In the genomic region with DNA sequence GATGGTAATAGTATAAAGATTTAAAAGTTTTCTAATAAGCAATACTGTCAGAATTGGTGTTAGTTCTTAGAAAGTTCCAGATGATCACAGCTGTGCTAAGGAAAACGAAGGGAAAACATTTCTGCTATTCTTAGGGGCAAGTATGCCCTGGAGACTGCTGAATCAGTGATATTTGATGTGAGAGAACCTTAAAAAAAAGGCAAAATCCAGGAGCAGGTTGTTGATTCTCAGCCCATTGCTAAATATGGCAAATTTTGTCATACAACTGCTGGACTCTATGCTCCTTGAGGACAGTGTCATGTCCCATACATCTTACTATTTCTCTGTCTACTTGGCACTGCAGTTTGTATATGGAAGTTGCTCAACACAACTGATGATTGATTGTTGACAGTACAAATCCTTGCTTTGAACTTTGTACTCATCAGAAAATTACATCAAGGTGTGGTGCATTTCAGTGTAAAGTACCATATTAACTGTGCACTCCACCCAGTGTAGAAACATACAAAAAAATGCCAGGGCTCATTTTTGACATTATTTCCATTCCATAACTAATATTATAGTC, we compare ENCODE assay signal across 20 cellular contexts. TPM values are rescaled to one million over a fixed set of nuclear protein-coding genes. Genes with fewer than 3 reads are reported as not detected.
DNase-seq lines count a peak whose midpoint lies in the region; ATAC-seq, FAIRE-seq and TF ChIP-seq lines count a peak whose summit lies in the region.
"Had no signal": no experiment of that assay in that cellular context is flagged by ENCODE, and none has a peak within 500 bp of the region (broad histone marks: within the 10 kb centered on the region; RNA-seq: fewer than 3 reads in every experiment).

No MANE protein-coding gene starts in this region.

- peaks cover 6% of the 10 kb centered on the region for H3K4me1 ChIP-seq in RWPE2 (ENCODE audit: insufficient read depth, poor library complexity, severe bottlenecking)
- no peaks in the 10 kb centered on the region for H3K4me1 ChIP-seq in esophagus (ENCODE audit: control insufficient read depth in 2 of 2, insufficient read depth in 2 of 2, low read length in 1 of 2)
- no peaks in the 10 kb centered on the region for H3K4me1 ChIP-seq in HepG2 (ENCODE audit: insufficient read depth, low read length)
- H3K4me1 ChIP-seq: BE2C, HAP-1 had no signal

- peaks cover 38% of the 10 kb centered on the region for H3K27me3 Mint-ChIP-seq in activated T-helper 17 cell treated with anti-CD3 and anti-CD28 coated beads, Interleukin-2, amount 50 U/mL, for 72 hours

- H3K27ac ChIP-seq in RWPE2 (ENCODE audit: poor library complexity, severe bottlenecking) (peak overlapping the region; percentile 23), esophagus (ENCODE audit: low read depth in 2 of 2, low read length in 1 of 2) (peak overlapping the region; percentile 4 to 75), HepG2 (ENCODE audit: extremely low read length, insufficient read depth, low read length) (no peak overlapping the region)
- H3K27ac ChIP-seq: C4-2B had no signal

- H3K27me3 ChIP-seq in RWPE2 (ENCODE audit: insufficient read depth, poor library complexity, severe bottlenecking): no peaks in the 10 kb centered on the region
- no peaks in the 10 kb centered on the region for H3K27me3 ChIP-seq in esophagus (ENCODE audit: control insufficient read depth in 1 of 2, insufficient read depth in 2 of 2, low read length in 2 of 2)
- no peaks in the 10 kb centered on the region for H3K27me3 ChIP-seq in HepG2 (ENCODE audit: control insufficient read depth in 1 of 2, insufficient read depth in 2 of 2, low read length in 2 of 2)
- H3K27me3 ChIP-seq: BE2C had no signal

- TF ChIP-seq RAD21 in HepG2 (CRISPR knock-in tag; IDR thresholded peaks at IDR 0.05): no peak

- no peaks in the 10 kb centered on the region for H3K4me1 Mint-ChIP-seq in activated T-helper 17 cell treated with anti-CD3 and anti-CD28 coated beads, Interleukin-2, amount 50 U/mL, for 72 hours

- H3K9me3 ChIP-seq in RWPE2 (ENCODE audit: severe bottlenecking) (no peaks in the 10 kb centered on the region), esophagus (ENCODE audit: control insufficient read depth in 2 of 2, insufficient read depth in 1 of 2, low read depth in 1 of 2, low read length in 1 of 2) (no peaks in the 10 kb centered on the region), HepG2 (ENCODE audit: low read length) (no peaks in the 10 kb centered on the region)
- H3K9me3 ChIP-seq: BE2C, HAP-1 had no signal

- H3K9ac ChIP-seq in HepG2 (ENCODE audit: insufficient read depth, low read depth, low read length): no peak overlapping the region

- TF ChIP-seq CTCF in RWPE2 (IDR thresholded peaks at IDR 0.05; ENCODE audit: poor library complexity, severe bottlenecking): no peak
- no peak for TF ChIP-seq CTCF in HepG2 (CRISPR knock-in tag; IDR thresholded peaks at IDR 0.05)

- WGBS in esophagus, 2 donors: 16 to 22% methylated on average over 1 of the region's 1 CpG
- 4% methylated on average over 1 of the region's 1 CpG for WGBS in HepG2 (ENCODE audit: low lambda C conversion rate)

- ATAC-seq in RWPE2 (ENCODE audit: low read depth) (peak; percentile 35; the same call in 1 of the 3 replicates), HepG2 (no peak; the same call in 2 of the 3 replicates)
- no peak for ATAC-seq in activated T-helper 17 cell treated with anti-CD3 and anti-CD28 coated beads, Interleukin-2, amount 50 U/mL, for 72 hours (replicated peaks)
- ATAC-seq: CD8-positive, alpha-beta T cell had no signal

- H3K4me3 ChIP-seq in RWPE2 (ENCODE audit: severe bottlenecking) (no peak overlapping the region), esophagus (ENCODE audit: low read depth in 1 of 2, low read length in 2 of 2) (no peak overlapping the region), HepG2 (replicated peaks in 1 of 3; ENCODE audit: insufficient read depth in 1 of 3, low read depth in 2 of 3, low read length in 3 of 3) (no peak overlapping the region)
- H3K4me3 ChIP-seq: HAP-1 had no signal

- H3K4me3 Mint-ChIP-seq in activated T-helper 17 cell treated with anti-CD3 and anti-CD28 coated beads, Interleukin-2, amount 50 U/mL, for 72 hours: no peak overlapping the region
- H3K4me3 Mint-ChIP-seq: CD8-positive, alpha-beta T cell; HFFc6 had no signal

- no peak overlapping the region for H3K27ac Mint-ChIP-seq in activated T-helper 17 cell treated with anti-CD3 and anti-CD28 coated beads, Interleukin-2, amount 50 U/mL, for 72 hours
- H3K27ac Mint-ChIP-seq: CD8-positive, alpha-beta T cell; HFFc6 had no signal

- H3K79me2 ChIP-seq in HepG2 (ENCODE audit: insufficient read depth, low read length): no peaks in the 10 kb centered on the region

- no peak for TF ChIP-seq POLR2A in HepG2 (IDR thresholded peaks at IDR 0.05; ENCODE audit: insufficient read depth in 1 of 2, low read depth in 2 of 2, low read length in 2 of 2)

- POLR2A ChIA-PET in HepG2 (lab: Yijun Ruan, JAX): no interaction called here

- intact Hi-C loops in HepG2 (cut with micrococcal nuclease; ENCODE audit: unreplicated experiment): no loop called here

- no peak for FAIRE-seq in HepG2 (lab: Jason Lieb, UNC)
- peak; percentile 30 for FAIRE-seq in urothelium cell line (lab: Jason Lieb, UNC)
- FAIRE-seq: D721Med, GM19239, H1, HTR-8/SVneo had no signal

- no peak for TF ChIP-seq EP300 in HepG2 (IDR thresholded peaks at IDR 0.05; ENCODE audit: low read depth in 2 of 2, low read length in 2 of 2)
- TF ChIP-seq EP300 in HepG2 (CRISPR knock-in tag; IDR thresholded peaks at IDR 0.05; ENCODE audit: borderline replicate concordance): no peak

- no TSS peak for BruUV-seq in HepG2 (replicated peaks; lab: Mats Ljungman, UMichigan)

- no peak overlapping the region for H3K4me2 ChIP-seq in HepG2 (ENCODE audit: low read depth, low read length)

- in situ Hi-C loops in HepG2 (cut with HindIII; ENCODE audit: extremely low pct_ligation_motif_present, low pct_unique_long_range_greater_than_20kb): no loop called here

- no peaks in the 10 kb centered on the region for H4K20me1 ChIP-seq in HepG2 (ENCODE audit: insufficient read depth, low read length)

- DNase-seq in RWPE2 (ENCODE audit: low spot score) (no peak), HepG2 (ENCODE audit: low spot score) (peak; percentile 27), urothelium cell line (ENCODE audit: low spot score) (no peak), UCSD-AML1 (lab: John Stamatoyannopoulos, UW; ENCODE audit: unreplicated experiment) (no peak), HCEC 1CT (no peak)
- DNase-seq: BE2C; CD8-positive, alpha-beta T cell; COR-L47; DND-41; GDM1; HFFc6 had no signal

- CTCF ChIA-PET in HepG2 (lab: Yijun Ruan, JAX; ENCODE audit: low intra/inter-chr PET ratio, low total read pairs): no interaction called here

- H3K36me3 ChIP-seq in RWPE2 (ENCODE audit: low read depth): no peaks in the 10 kb centered on the region
- H3K36me3 ChIP-seq in esophagus (ENCODE audit: control insufficient read depth in 2 of 2, insufficient read depth in 2 of 2, low read length in 1 of 2): no peaks in the 10 kb centered on the region
- H3K36me3 ChIP-seq in HepG2 (replicated peaks in 1 of 2; ENCODE audit: control insufficient read depth in 1 of 2, insufficient read depth in 2 of 2, low read length in 2 of 2): no peaks in the 10 kb centered on the region
- H3K36me3 ChIP-seq: BE2C, HAP-1 had no signal

- no peak overlapping the region for H2AFZ ChIP-seq in HepG2 (ENCODE audit: low read length)

- no peaks in the 10 kb centered on the region for H3K36me3 Mint-ChIP-seq in activated T-helper 17 cell treated with anti-CD3 and anti-CD28 coated beads, Interleukin-2, amount 50 U/mL, for 72 hours (ENCODE audit: low read depth)
- H3K36me3 Mint-ChIP-seq: CD8-positive, alpha-beta T cell had no signal

- H3K9me3 Mint-ChIP-seq in activated T-helper 17 cell treated with anti-CD3 and anti-CD28 coated beads, Interleukin-2, amount 50 U/mL, for 72 hours: no peaks in the 10 kb centered on the region
- H3K9me3 Mint-ChIP-seq: HFFc6 had no signal

RNA-seq across cellular contexts. Expression of a gene that starts 10.9 kb away (rescaled TPM):
- 1,000 to 10,000 TPM in 1 of 2 donors, 100 to 1,000 TPM in 1; 659 to 3,090 TPM for polyA plus RNA-seq in esophagus
- total RNA-seq in HepG2 (2016; rRNA removed; fragmentation: Illumina TruSeq; extraction: Trizol): not detected in 2 replicates
- not detected in 2 replicates for total RNA-seq in HepG2 (2016; cell fraction: cytosol; rRNA removed; fragmentation: Illumina TruSeq; extraction: Trizol; ENCODE audit: low read depth)
- not detected in 2 replicates for total RNA-seq in HepG2 (2016; cell fraction: insoluble cytoplasmic fraction; rRNA removed; fragmentation: Illumina TruSeq; extraction: Trizol)
- not detected in 2 replicates for total RNA-seq in HepG2 (2016; cell fraction: membrane; rRNA removed; fragmentation: Illumina TruSeq; extraction: Trizol)
- not detected in 2 replicates for total RNA-seq in HepG2 (2016; cell fraction: nucleus; rRNA removed; fragmentation: Illumina TruSeq; extraction: Trizol)
- not detected in 2 replicates for polyA plus RNA-seq in HepG2 (2011; rRNA removed)
- polyA plus RNA-seq in HepG2 (2011; cell fraction: cytosol; rRNA removed): not detected in 2 replicates
- not detected in 2 replicates for polyA plus RNA-seq in HepG2 (2011; cell fraction: nucleus; rRNA removed)
- polyA plus RNA-seq in HepG2 (2012): not detected in 2 replicates
- polyA plus RNA-seq in HepG2 (2016; cell fraction: cytosol; fragmentation: Illumina TruSeq; extraction: Trizol; ENCODE audit: low read depth): not detected in 2 replicates
- not detected in 2 replicates for polyA plus RNA-seq in HepG2 (2016; cell fraction: insoluble cytoplasmic fraction; fragmentation: Illumina TruSeq; extraction: Trizol; ENCODE audit: low read depth)
- polyA plus RNA-seq in HepG2 (2016; cell fraction: membrane; fragmentation: Illumina TruSeq; extraction: Trizol; ENCODE audit: low read depth): not detected in 2 replicates
- not detected in 2 replicates for polyA plus RNA-seq in HepG2 (2016; cell fraction: nucleus; fragmentation: Illumina TruSeq; extraction: Trizol; ENCODE audit: insufficient read depth, low read depth)
- polyA minus RNA-seq in HepG2 (2011; rRNA and poly(A)+ RNA removed; ENCODE audit: low replicate concordance): not detected in 2 replicates
- polyA minus RNA-seq in HepG2 (2011; cell fraction: cytosol; rRNA and poly(A)+ RNA removed): not detected in 2 replicates
- polyA minus RNA-seq in HepG2 (2011; cell fraction: nucleus; rRNA and poly(A)+ RNA removed): not detected in 2 replicates
- not detected for total RNA-seq in activated T-helper 17 cell treated with anti-CD3 and anti-CD28 coated beads, Interleukin-2, amount 50 U/mL, for 72 hours
- total RNA-seq: CD8-positive, alpha-beta T cell; H1; HFFc6 had no signal
- polyA plus RNA-seq: AG04450, H1 had no signal

RNA-seq across cellular contexts. Expression of a gene that starts 14.6 kb away (rescaled TPM):
- polyA plus RNA-seq in esophagus (under 1 TPM in 1 of 2 donors, not detected in 1; 0.18 TPM), HepG2 (2011; rRNA removed) (not detected in 2 replicates)
- total RNA-seq in HepG2 (2016; rRNA removed; fragmentation: Illumina TruSeq; extraction: Trizol): not detected in 2 replicates
- not detected in 2 replicates for total RNA-seq in HepG2 (2016; cell fraction: cytosol; rRNA removed; fragmentation: Illumina TruSeq; extraction: Trizol; ENCODE audit: low read depth)
- not detected in 2 replicates for total RNA-seq in HepG2 (2016; cell fraction: insoluble cytoplasmic fraction; rRNA removed; fragmentation: Illumina TruSeq; extraction: Trizol)
- not detected in 2 replicates for total RNA-seq in HepG2 (2016; cell fraction: membrane; rRNA removed; fragmentation: Illumina TruSeq; extraction: Trizol)
- total RNA-seq in HepG2 (2016; cell fraction: nucleus; rRNA removed; fragmentation: Illumina TruSeq; extraction: Trizol): not detected in 2 replicates
- not detected in 2 replicates for polyA plus RNA-seq in HepG2 (2011; cell fraction: cytosol; rRNA removed)
- not detected in 2 replicates for polyA plus RNA-seq in HepG2 (2011; cell fraction: nucleus; rRNA removed)
- polyA plus RNA-seq in HepG2 (2012): not detected in 2 replicates
- not detected in 2 replicates for polyA plus RNA-seq in HepG2 (2016; cell fraction: cytosol; fragmentation: Illumina TruSeq; extraction: Trizol; ENCODE audit: low read depth)
- not detected in 2 replicates for polyA plus RNA-seq in HepG2 (2016; cell fraction: insoluble cytoplasmic fraction; fragmentation: Illumina TruSeq; extraction: Trizol; ENCODE audit: low read depth)
- not detected in 2 replicates for polyA plus RNA-seq in HepG2 (2016; cell fraction: membrane; fragmentation: Illumina TruSeq; extraction: Trizol; ENCODE audit: low read depth)
- polyA plus RNA-seq in HepG2 (2016; cell fraction: nucleus; fragmentation: Illumina TruSeq; extraction: Trizol; ENCODE audit: insufficient read depth, low read depth): not detected in 2 replicates
- not detected in 2 replicates for polyA minus RNA-seq in HepG2 (2011; rRNA and poly(A)+ RNA removed; ENCODE audit: low replicate concordance)
- not detected in 2 replicates for polyA minus RNA-seq in HepG2 (2011; cell fraction: cytosol; rRNA and poly(A)+ RNA removed)
- polyA minus RNA-seq in HepG2 (2011; cell fraction: nucleus; rRNA and poly(A)+ RNA removed): not detected in 2 replicates
- not detected for total RNA-seq in activated T-helper 17 cell treated with anti-CD3 and anti-CD28 coated beads, Interleukin-2, amount 50 U/mL, for 72 hours
- total RNA-seq: CD8-positive, alpha-beta T cell; H1; HFFc6 had no signal
- polyA plus RNA-seq: AG04450, H1 had no signal

RNA-seq across cellular contexts. Expression of a gene that starts 41.4 kb away (rescaled TPM):
- polyA plus RNA-seq in esophagus: 100 to 1,000 TPM in 1 of 2 donors, 1 to 10 TPM in 1; 5.0 to 110 TPM
- not detected in 2 replicates for total RNA-seq in HepG2 (2016; rRNA removed; fragmentation: Illumina TruSeq; extraction: Trizol)
- total RNA-seq in HepG2 (2016; cell fraction: cytosol; rRNA removed; fragmentation: Illumina TruSeq; extraction: Trizol; ENCODE audit: low read depth): not detected in 2 replicates
- not detected in 2 replicates for total RNA-seq in HepG2 (2016; cell fraction: insoluble cytoplasmic fraction; rRNA removed; fragmentation: Illumina TruSeq; extraction: Trizol)
- not detected in 2 replicates for total RNA-seq in HepG2 (2016; cell fraction: membrane; rRNA removed; fragmentation: Illumina TruSeq; extraction: Trizol)
- total RNA-seq in HepG2 (2016; cell fraction: nucleus; rRNA removed; fragmentation: Illumina TruSeq; extraction: Trizol): not detected in 2 replicates
- polyA plus RNA-seq in HepG2 (2011; rRNA removed): not detected in 2 replicates
- polyA plus RNA-seq in HepG2 (2011; cell fraction: cytosol; rRNA removed): not detected in 2 replicates
- not detected in 2 replicates for polyA plus RNA-seq in HepG2 (2011; cell fraction: nucleus; rRNA removed)
- polyA plus RNA-seq in HepG2 (2012): not detected in 2 replicates
- polyA plus RNA-seq in HepG2 (2016; cell fraction: cytosol; fragmentation: Illumina TruSeq; extraction: Trizol; ENCODE audit: low read depth): not detected in 2 replicates
- not detected in 2 replicates for polyA plus RNA-seq in HepG2 (2016; cell fraction: insoluble cytoplasmic fraction; fragmentation: Illumina TruSeq; extraction: Trizol; ENCODE audit: low read depth)
- not detected in 2 replicates for polyA plus RNA-seq in HepG2 (2016; cell fraction: membrane; fragmentation: Illumina TruSeq; extraction: Trizol; ENCODE audit: low read depth)
- not detected in 2 replicates for polyA plus RNA-seq in HepG2 (2016; cell fraction: nucleus; fragmentation: Illumina TruSeq; extraction: Trizol; ENCODE audit: insufficient read depth, low read depth)
- polyA minus RNA-seq in HepG2 (2011; rRNA and poly(A)+ RNA removed; ENCODE audit: low replicate concordance): not detected in 2 replicates
- not detected in 2 replicates for polyA minus RNA-seq in HepG2 (2011; cell fraction: cytosol; rRNA and poly(A)+ RNA removed)
- polyA minus RNA-seq in HepG2 (2011; cell fraction: nucleus; rRNA and poly(A)+ RNA removed): not detected in 2 replicates
- total RNA-seq in activated T-helper 17 cell treated with anti-CD3 and anti-CD28 coated beads, Interleukin-2, amount 50 U/mL, for 72 hours: not detected
- total RNA-seq: CD8-positive, alpha-beta T cell; H1; HFFc6 had no signal
- polyA plus RNA-seq: AG04450, H1 had no signal

RNA-seq across cellular contexts. Expression of a gene that starts 55.2 kb away (rescaled TPM):
- polyA plus RNA-seq in esophagus (100 to 1,000 TPM in 1 of 2 donors, 1 to 10 TPM in 1; 3.6 to 546 TPM), HepG2 (2011; rRNA removed) (not detected in 2 replicates)
- not detected in 2 replicates for total RNA-seq in HepG2 (2016; rRNA removed; fragmentation: Illumina TruSeq; extraction: Trizol)
- not detected in 2 replicates for total RNA-seq in HepG2 (2016; cell fraction: cytosol; rRNA removed; fragmentation: Illumina TruSeq; extraction: Trizol; ENCODE audit: low read depth)
- total RNA-seq in HepG2 (2016; cell fraction: insoluble cytoplasmic fraction; rRNA removed; fragmentation: Illumina TruSeq; extraction: Trizol): not detected in 2 replicates
- total RNA-seq in HepG2 (2016; cell fraction: membrane; rRNA removed; fragmentation: Illumina TruSeq; extraction: Trizol): not detected in 2 replicates
- total RNA-seq in HepG2 (2016; cell fraction: nucleus; rRNA removed; fragmentation: Illumina TruSeq; extraction: Trizol): not detected in 2 replicates
- not detected in 2 replicates for polyA plus RNA-seq in HepG2 (2011; cell fraction: cytosol; rRNA removed)
- not detected in 2 replicates for polyA plus RNA-seq in HepG2 (2011; cell fraction: nucleus; rRNA removed)
- polyA plus RNA-seq in HepG2 (2012): not detected in 2 replicates
- polyA plus RNA-seq in HepG2 (2016; cell fraction: cytosol; fragmentation: Illumina TruSeq; extraction: Trizol; ENCODE audit: low read depth): not detected in 2 replicates
- not detected in 2 replicates for polyA plus RNA-seq in HepG2 (2016; cell fraction: insoluble cytoplasmic fraction; fragmentation: Illumina TruSeq; extraction: Trizol; ENCODE audit: low read depth)
- not detected in 2 replicates for polyA plus RNA-seq in HepG2 (2016; cell fraction: membrane; fragmentation: Illumina TruSeq; extraction: Trizol; ENCODE audit: low read depth)
- polyA plus RNA-seq in HepG2 (2016; cell fraction: nucleus; fragmentation: Illumina TruSeq; extraction: Trizol; ENCODE audit: insufficient read depth, low read depth): not detected in 2 replicates
- polyA minus RNA-seq in HepG2 (2011; rRNA and poly(A)+ RNA removed; ENCODE audit: low replicate concordance): not detected in 2 replicates
- not detected in 2 replicates for polyA minus RNA-seq in HepG2 (2011; cell fraction: cytosol; rRNA and poly(A)+ RNA removed)
- polyA minus RNA-seq in HepG2 (2011; cell fraction: nucleus; rRNA and poly(A)+ RNA removed): not detected in 2 replicates
- not detected for total RNA-seq in activated T-helper 17 cell treated with anti-CD3 and anti-CD28 coated beads, Interleukin-2, amount 50 U/mL, for 72 hours
- total RNA-seq: CD8-positive, alpha-beta T cell; H1; HFFc6 had no signal
- polyA plus RNA-seq: AG04450, H1 had no signal
